ENCODE assay signal across 21 cellular contexts in the genomic region with DNA sequence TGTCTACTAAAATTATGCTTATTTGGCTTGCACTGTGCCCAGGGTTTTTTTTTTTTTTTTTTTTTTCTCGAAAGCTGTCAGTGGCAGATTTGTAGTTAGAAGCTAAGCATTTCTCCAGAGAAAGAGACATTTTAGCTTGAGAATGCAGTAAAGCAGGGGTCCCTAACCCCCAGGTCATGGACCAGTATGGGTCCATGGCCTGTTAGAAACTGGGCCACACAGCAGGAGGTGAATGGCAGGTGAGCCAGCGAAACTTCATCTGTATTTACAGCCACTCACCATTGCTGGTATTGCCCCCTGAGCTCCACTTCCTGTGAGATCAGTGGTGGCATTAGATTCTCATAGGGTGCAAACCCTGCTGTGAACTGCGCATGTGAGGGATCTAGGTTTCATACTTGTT.
"Had no signal": no experiment of that assay in that cellular context is flagged by ENCODE, and none has a peak within 500 bp of the region (broad histone marks: within the 10 kb centered on the region; RNA-seq: fewer than 3 reads in every experiment).

No MANE protein-coding gene starts in this region.

- H3K4me1 ChIP-seq: colonic mucosa, parathyroid adenoma, tibial artery had no signal

- H3K27ac ChIP-seq: colonic mucosa, heart left ventricle, hepatocyte, left lung, neural progenitor cell, parathyroid adenoma, psoas muscle, sigmoid colon, stomach, testis, tibial artery, upper lobe of left lung had no signal

- H3K4me3 ChIP-seq: colonic mucosa, heart left ventricle, hepatocyte, left lung, neural progenitor cell, psoas muscle, sigmoid colon, stomach, testis, tibial artery, upper lobe of left lung had no signal

- H3K4me2 ChIP-seq: hepatocyte, neural progenitor cell had no signal

- H3K36me3 ChIP-seq: colonic mucosa, heart left ventricle, left lung, neural progenitor cell, sigmoid colon, stomach, tibial artery, upper lobe of left lung had no signal

- DNase-seq: colonic mucosa; effector memory CD4-positive, alpha-beta T cell; heart left ventricle; left cardiac atrium; left lung; mesenchymal stem cell; midbrain; naive thymus-derived CD4-positive, alpha-beta T cell; psoas muscle; right cardiac atrium; sigmoid colon; stimulated activated CD4-positive, alpha-beta T cell treated with anti-CD3 and anti-CD28 coated beads, Interleukin-2, amount 100 ng/mL, for 24 hours; stimulated activated CD4-positive, alpha-beta T cell treated with anti-CD3 and anti-CD28 coated beads, Interleukin-4, amount 100 ng/mL, for 24 hours; stimulated activated naive CD4-positive, alpha-beta T cell treated with Interleukin-2 at 50 U/mL for 16 hours; stomach; testis; tibial artery; upper lobe of left lung had no signal

- H2AFZ ChIP-seq: hepatocyte, neural progenitor cell, parathyroid adenoma had no signal

- H3K9me3 ChIP-seq: colonic mucosa, heart left ventricle, left lung, psoas muscle, sigmoid colon, stomach, testis, tibial artery, upper lobe of left lung had no signal

- H3K9ac ChIP-seq: neural progenitor cell, parathyroid adenoma had no signal

- H3K79me2 ChIP-seq: hepatocyte, parathyroid adenoma had no signal

- H3K27me3 ChIP-seq: colonic mucosa, heart left ventricle, hepatocyte, left lung, neural progenitor cell, sigmoid colon, stomach, testis, tibial artery, upper lobe of left lung had no signal
